ENCODE assay signal across 1 cellular context in genomic region chr17:38761612-38762011, GRCh38.
TF ChIP-seq lines count a peak whose summit lies in the region.

No MANE protein-coding gene starts in this region.

TF ChIP-seq in IMR-90, 13 proteins besides CTCF, POLR2A, EP300 and RAD21 (continued from another document):
- TF ChIP-seq, protein P1, sequence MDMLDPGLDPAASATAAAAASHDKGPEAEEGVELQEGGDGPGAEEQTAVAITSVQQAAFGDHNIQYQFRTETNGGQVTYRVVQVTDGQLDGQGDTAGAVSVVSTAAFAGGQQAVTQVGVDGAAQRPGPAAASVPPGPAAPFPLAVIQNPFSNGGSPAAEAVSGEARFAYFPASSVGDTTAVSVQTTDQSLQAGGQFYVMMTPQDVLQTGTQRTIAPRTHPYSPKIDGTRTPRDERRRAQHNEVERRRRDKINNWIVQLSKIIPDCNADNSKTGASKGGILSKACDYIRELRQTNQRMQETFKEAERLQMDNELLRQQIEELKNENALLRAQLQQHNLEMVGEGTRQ (IDR thresholded peaks at IDR 0.05; ENCODE audit: low read depth, low read length) = no peak
- no peak for TF ChIP-seq FOS (IDR thresholded peaks at IDR 0.05; ENCODE audit: low read depth, low read length)
